Comparison of ENCODE assay signal across 9 cellular contexts in the genomic region with DNA sequence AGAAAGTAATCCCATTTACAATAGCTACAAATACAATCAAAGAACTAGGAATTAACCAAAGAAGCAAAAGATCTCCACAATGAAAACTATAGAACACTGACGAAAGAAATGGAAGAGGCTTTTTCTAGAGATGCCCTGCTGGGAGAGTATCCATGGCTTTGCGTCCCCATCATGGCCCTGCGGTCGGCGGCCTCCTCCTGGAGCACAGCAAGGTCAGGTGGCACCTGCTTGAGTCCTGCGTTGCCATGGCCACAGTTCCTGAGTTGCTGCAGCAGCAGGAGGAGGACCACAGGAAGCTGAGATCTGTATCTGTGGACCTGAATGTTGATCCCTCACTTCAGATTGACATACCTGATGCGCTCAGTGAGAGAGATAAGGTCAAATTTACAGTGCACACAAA.
"Had no signal": no experiment of that assay in that cellular context is flagged by ENCODE, and none has a peak within 500 bp of the region (broad histone marks: within the 10 kb centered on the region; RNA-seq: fewer than 3 reads in every experiment).

No MANE protein-coding gene starts in this region.

- H3K27ac ChIP-seq: HL-60, KMS-11 had no signal

- H3K4me2 ChIP-seq: KMS-11 had no signal

- H3K4me3 ChIP-seq: HAP-1 had no signal

- H3K36me3 ChIP-seq: HAP-1 had no signal

- H3K9ac ChIP-seq: KMS-11 had no signal

- H3K4me1 ChIP-seq: HAP-1 had no signal

- ATAC-seq: HCT116, HepG2 had no signal

- DNase-seq: GOT3, H7, HFFc6, KBM-7 had no signal
